Comparison of ENCODE assay signal across 21 cellular contexts in the genomic region with DNA sequence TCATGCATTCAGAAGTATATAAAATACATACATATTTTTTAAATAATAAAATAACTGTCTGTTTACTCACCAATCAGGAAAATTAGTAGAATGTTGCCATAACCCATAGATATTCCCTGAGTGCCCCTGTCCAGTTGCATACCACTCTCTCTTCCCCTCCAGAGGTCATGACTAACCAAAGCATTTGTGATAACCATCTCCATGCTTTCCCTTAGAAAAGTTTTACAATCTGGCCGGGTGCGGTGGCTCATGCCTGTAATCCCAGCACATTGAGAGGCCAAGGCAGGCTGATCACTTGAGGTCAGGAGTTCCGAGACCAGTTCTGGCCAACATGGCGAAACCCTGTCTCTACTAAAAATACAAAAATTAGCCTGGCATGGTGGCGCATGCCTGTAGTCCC. TPM values are rescaled to one million over a fixed set of nuclear protein-coding genes. Genes with fewer than 3 reads are reported as not detected.
DNase-seq lines count a peak whose midpoint lies in the region; ATAC-seq and TF ChIP-seq lines count a peak whose summit lies in the region.
"Had no signal": no experiment of that assay in that cellular context is flagged by ENCODE, and none has a peak within 500 bp of the region (broad histone marks: within the 10 kb centered on the region; RNA-seq: fewer than 3 reads in every experiment).

No MANE protein-coding gene starts in this region.

- H3K27me3 ChIP-seq in BLaER1 (no peaks in the 10 kb centered on the region), SK-N-SH (ENCODE audit: insufficient read depth) (no peaks in the 10 kb centered on the region)
- H3K27me3 ChIP-seq: BLaER1 treated with 17β-estradiol and CSF1 and Interleukin-3, amounts not matched to agents 10 nM and 100 nM had no signal

- H3K27ac Mint-ChIP-seq in activated T-helper 17 cell treated with anti-CD3 and anti-CD28 coated beads, Interleukin-2, amount 50 U/mL, for 72 hours, result no peak overlapping the region
- H3K27ac Mint-ChIP-seq: H9 had no signal

- no peak overlapping the region for H3K4me2 ChIP-seq in BLaER1
- no peak overlapping the region for H3K4me2 ChIP-seq in SK-N-SH
- H3K4me2 ChIP-seq: BLaER1 treated with 17β-estradiol and CSF1 and Interleukin-3, amounts not matched to agents 10 nM and 100 nM had no signal

- POLR2A ChIA-PET in SK-N-SH (lab: Yijun Ruan, JAX), result no interaction called here

- CTCF ChIA-PET in SK-N-SH (lab: Yijun Ruan, JAX), result interaction anchor here (0.6 kb wide), 1 partner anchor 162 kb away, joined by 3 read pairs; no protein-coding TSS in a partner anchor

- H4K20me1 ChIP-seq in BLaER1, result no peaks in the 10 kb centered on the region
- no peaks in the 10 kb centered on the region for H4K20me1 ChIP-seq in SK-N-SH (ENCODE audit: insufficient read depth)
- H4K20me1 ChIP-seq: BLaER1 treated with 17β-estradiol and CSF1 and Interleukin-3, amounts not matched to agents 10 nM and 100 nM had no signal

- H3K27ac ChIP-seq in BLaER1 (peak overlapping the region; percentile 22; the same call in 1 of the 2 replicates), SK-N-SH (ENCODE audit: low read depth in 2 of 2, low read length in 1 of 2) (peak overlapping the region in 1 of 2 experiments; percentile 48; a peak in 2 of 4 replicates)

- no peak for TF ChIP-seq EP300 in SK-N-SH (IDR thresholded peaks at IDR 0.05; ENCODE audit: borderline replicate concordance in 1 of 2, low read depth in 1 of 2, low read length in 1 of 2)

- no peak for TF ChIP-seq RAD21 in SK-N-SH (IDR thresholded peaks at IDR 0.05; ENCODE audit: low read length)

- 73% methylated on average over 4 of the region's 5 CpGs for WGBS in SK-N-SH (ENCODE audit: low lambda C conversion rate)

- no peaks in the 10 kb centered on the region for H3K27me3 Mint-ChIP-seq in activated T-helper 17 cell treated with anti-CD3 and anti-CD28 coated beads, Interleukin-2, amount 50 U/mL, for 72 hours
- H3K27me3 Mint-ChIP-seq: CD8-positive, alpha-beta memory T cell had no signal

- DNase-seq in EL (peak; percentile 69), SK-N-SH (no peak), fibroblast of villous mesenchyme (ENCODE audit: low read depth) (peak; percentile 47), Kasumi-1 (lab: John Stamatoyannopoulos, UW) (no peak), NCI-H2227 treated with DMSO at 0.1 percent for 48 hours (lab: John Stamatoyannopoulos, UW) (no peak)
- DNase-seq: 8988T; CD8-positive, alpha-beta memory T cell; COR-L47; DMS 273 treated with DMSO at 0.1 percent for 48 hours; DMS53; DND-41; GF-D8; H9; IMR-90 had no signal

- no peak overlapping the region for H3K4me3 ChIP-seq in BLaER1
- no peak overlapping the region for H3K4me3 ChIP-seq in SK-N-SH (ENCODE audit: low read depth in 2 of 2, low read length in 1 of 2)
- no peak overlapping the region for H3K4me3 ChIP-seq in fibroblast of villous mesenchyme (ENCODE audit: low read depth, low read length)
- H3K4me3 ChIP-seq: BLaER1 treated with 17β-estradiol and CSF1 and Interleukin-3, amounts not matched to agents 10 nM and 100 nM; K562 had no signal

- no peak for ATAC-seq in HG02981 (IDR thresholded peaks at IDR 0.05; ENCODE audit: unreplicated experiment)
- no peak for ATAC-seq in activated T-helper 17 cell treated with anti-CD3 and anti-CD28 coated beads, Interleukin-2, amount 50 U/mL, for 72 hours (replicated peaks)
- ATAC-seq: K562 had no signal

- TF ChIP-seq CTCF in SK-N-SH (IDR thresholded peaks at IDR 0.05) (no peak), fibroblast of villous mesenchyme (IDR thresholded peaks at IDR 0.05; ENCODE audit: insufficient read depth, low read depth, low read length) (no peak)

- H3K4me1 ChIP-seq in BLaER1 (peaks cover 41% of the 10 kb centered on the region), SK-N-SH (ENCODE audit: control insufficient read depth in 1 of 2, insufficient read depth in 2 of 2, low read depth in 1 of 2, low read length in 1 of 2) (peaks cover 0 to 5% of the 10 kb centered on the region in 2 experiments; a peak in 2 of 4 replicates)

- H3K9me3 Mint-ChIP-seq in activated T-helper 17 cell treated with anti-CD3 and anti-CD28 coated beads, Interleukin-2, amount 50 U/mL, for 72 hours, result no peaks in the 10 kb centered on the region
- H3K9me3 Mint-ChIP-seq: CD8-positive, alpha-beta memory T cell; H9 had no signal

- no peaks in the 10 kb centered on the region for H3K9me2 ChIP-seq in SK-N-SH

- H3K36me3 Mint-ChIP-seq in activated T-helper 17 cell treated with anti-CD3 and anti-CD28 coated beads, Interleukin-2, amount 50 U/mL, for 72 hours (ENCODE audit: low read depth), result peaks cover 94% of the 10 kb centered on the region

- no peak overlapping the region for H3K4me3 Mint-ChIP-seq in activated T-helper 17 cell treated with anti-CD3 and anti-CD28 coated beads, Interleukin-2, amount 50 U/mL, for 72 hours
- H3K4me3 Mint-ChIP-seq: CD8-positive, alpha-beta memory T cell; H9 had no signal

- H3K9ac ChIP-seq in BLaER1, result no peak overlapping the region
- H3K9ac ChIP-seq in SK-N-SH, result no peak overlapping the region
- H3K9ac ChIP-seq: BLaER1 treated with 17β-estradiol and CSF1 and Interleukin-3, amounts not matched to agents 10 nM and 100 nM had no signal

- peaks cover 97% of the 10 kb centered on the region for H3K36me3 ChIP-seq in BLaER1
- H3K36me3 ChIP-seq in SK-N-SH (replicated peaks in 1 of 2; ENCODE audit: control insufficient read depth in 1 of 2, insufficient read depth in 2 of 2, low read length in 1 of 2), result peaks cover 69% of the 10 kb centered on the region in 2 experiments

- no peak overlapping the region for H2AFZ ChIP-seq in SK-N-SH (ENCODE audit: low read depth)

- no peaks in the 10 kb centered on the region for H3K79me2 ChIP-seq in SK-N-SH (ENCODE audit: insufficient read depth)

- H3K9me3 ChIP-seq in BLaER1, result no peaks in the 10 kb centered on the region
- no peaks in the 10 kb centered on the region for H3K9me3 ChIP-seq in SK-N-SH
- H3K9me3 ChIP-seq: BLaER1 treated with 17β-estradiol and CSF1 and Interleukin-3, amounts not matched to agents 10 nM and 100 nM had no signal

- peaks cover 14% of the 10 kb centered on the region for H3F3A ChIP-seq in SK-N-SH (replicated peaks; ENCODE audit: insufficient read depth)

- no peaks in the 10 kb centered on the region for H3K4me1 Mint-ChIP-seq in activated T-helper 17 cell treated with anti-CD3 and anti-CD28 coated beads, Interleukin-2, amount 50 U/mL, for 72 hours
- H3K4me1 Mint-ChIP-seq: H9 had no signal

TF ChIP-seq in SK-N-SH, 30 proteins besides CTCF, POLR2A, EP300 and RAD21:
- TF ChIP-seq JUND (IDR thresholded peaks at IDR 0.05) (0 out of 2 replicates have a peak, but pooled peaks have one; percentile 12), TCF12 (IDR thresholded peaks at IDR 0.05) (peak; percentile 42; the same call in 1 of the 2 replicates), SIN3A (IDR thresholded peaks at IDR 0.05; ENCODE audit: borderline replicate concordance, low read depth, low read length) (0 out of 2 replicates have a peak, but pooled peaks have one; percentile 10), SMC3 (IDR thresholded peaks at IDR 0.05; ENCODE audit: low read depth, low read length) (no peak), RXRA (IDR thresholded peaks at IDR 0.05; ENCODE audit: borderline replicate concordance, low read depth) (0 out of 2 replicates have a peak, but pooled peaks have one; percentile 14)

RNA-seq across cellular contexts. Expression of a gene that starts 33.2 kb away (rescaled TPM):
- 524 and 592 TPM in 2 replicates for polyA plus RNA-seq in SK-N-SH (2012; rRNA removed)
- 748 and 889 TPM in 2 replicates for polyA plus RNA-seq in SK-N-SH (2012; cell fraction: cytosol; rRNA removed)
- 144 and 332 TPM in 2 replicates for polyA plus RNA-seq in SK-N-SH (2012; cell fraction: nucleus; rRNA removed)
- total RNA-seq in fibroblast of villous mesenchyme, result 497 and 586 TPM in 2 replicates
- 1,000 to 10,000 TPM; 1,801 to 2,195 TPM for total RNA-seq in activated T-helper 17 cell treated with anti-CD3 and anti-CD28 coated beads, Interleukin-2, amount 50 U/mL, for 72 hours

RNA-seq across cellular contexts. Expression of a gene that starts 38.8 kb away (rescaled TPM):
- polyA plus RNA-seq in SK-N-SH (2012; rRNA removed), result 31.2 and 40.4 TPM in 2 replicates
- 44.9 and 45.3 TPM in 2 replicates for polyA plus RNA-seq in SK-N-SH (2012; cell fraction: cytosol; rRNA removed)
- 61.5 and 64.3 TPM in 2 replicates for polyA plus RNA-seq in SK-N-SH (2012; cell fraction: nucleus; rRNA removed)
- 92.0 and 101 TPM in 2 replicates for total RNA-seq in fibroblast of villous mesenchyme
- total RNA-seq in activated T-helper 17 cell treated with anti-CD3 and anti-CD28 coated beads, Interleukin-2, amount 50 U/mL, for 72 hours, result 10 to 100 TPM; 48.9 to 54.2 TPM

RNA-seq across cellular contexts. Expression of a gene that starts 39.2 kb away (rescaled TPM):
- polyA plus RNA-seq in SK-N-SH (2012; rRNA removed), result 8.2 and 10.8 TPM in 2 replicates
- polyA plus RNA-seq in SK-N-SH (2012; cell fraction: cytosol; rRNA removed), result 11.4 and 11.9 TPM in 2 replicates
- 9.3 and 13.5 TPM in 2 replicates for polyA plus RNA-seq in SK-N-SH (2012; cell fraction: nucleus; rRNA removed)
- total RNA-seq in fibroblast of villous mesenchyme, result 39.6 and 70.8 TPM in 2 replicates
- 10 to 100 TPM; 17.9 to 23.5 TPM for total RNA-seq in activated T-helper 17 cell treated with anti-CD3 and anti-CD28 coated beads, Interleukin-2, amount 50 U/mL, for 72 hours

RNA-seq across cellular contexts. Expression of a gene that starts 51.0 kb away (rescaled TPM):
- polyA plus RNA-seq in SK-N-SH (2012; rRNA removed), result not detected in 2 replicates
- 0.08 and 0.09 TPM in 2 replicates for polyA plus RNA-seq in SK-N-SH (2012; cell fraction: cytosol; rRNA removed)
- 0.04 TPM in 1 of 2 replicates, not detected in the other for polyA plus RNA-seq in SK-N-SH (2012; cell fraction: nucleus; rRNA removed)
- 1.3 TPM in 1 of 2 replicates, not detected in the other for total RNA-seq in fibroblast of villous mesenchyme
- under 1 TPM in 1 of 2 donors, not detected in 1; 0.63 TPM for total RNA-seq in activated T-helper 17 cell treated with anti-CD3 and anti-CD28 coated beads, Interleukin-2, amount 50 U/mL, for 72 hours
- total RNA-seq: A673; CD8-positive, alpha-beta memory T cell; HT1080; IMR-90; K562 had no signal
- polyA plus RNA-seq: CD8-positive, alpha-beta memory T cell; IMR-90; K562 had no signal

Comparison
In these comparisons a context has a peak if more than half of its experiments do, and no peak if none do; other contexts are left out.
1. DNase-seq: peak in EL (single experiment) and fibroblast of villous mesenchyme (single experiment); none in SK-N-SH (single experiment), Kasumi-1 (0 of 2) and NCI-H2227 treated with DMSO at 0.1 percent for 48 hours (single experiment).